ENCODE assay signal across 2 cellular contexts in the genomic region with DNA sequence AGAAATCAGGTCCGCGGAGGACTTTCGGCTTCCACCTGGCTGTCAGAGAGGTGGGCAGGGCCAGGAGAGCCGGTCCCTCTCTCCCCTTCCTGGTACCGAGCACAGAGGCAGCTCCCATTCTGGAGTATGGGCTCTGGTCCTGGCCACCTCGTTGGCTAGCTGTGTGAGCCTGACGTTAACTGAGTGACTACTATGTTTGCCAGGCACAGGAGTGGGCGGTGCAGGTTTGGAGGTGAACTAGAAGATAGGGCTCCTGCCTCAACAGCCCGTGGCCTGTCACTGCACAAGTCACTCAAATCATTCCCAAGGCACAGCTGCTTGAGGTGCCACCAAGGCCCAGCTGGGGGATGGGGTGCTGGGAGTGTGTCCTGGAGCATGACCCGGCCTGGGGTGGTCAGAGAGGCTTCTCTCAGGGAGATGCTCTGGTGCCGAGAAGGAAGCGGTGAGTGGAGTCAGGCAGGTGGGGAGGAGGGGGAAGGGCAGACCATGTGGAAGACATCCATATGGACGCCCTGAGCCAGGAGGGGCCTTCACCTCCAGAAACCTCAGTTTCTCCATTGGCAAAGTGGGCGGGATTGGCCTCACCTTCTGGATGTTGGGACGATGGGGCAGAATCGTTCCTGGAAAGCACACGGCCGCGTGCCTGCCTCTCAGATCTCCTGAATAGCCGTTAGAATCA.
TF ChIP-seq lines count a peak whose summit lies in the region.

No MANE protein-coding gene starts in this region.

TF ChIP-seq in HEK293, 187 proteins besides CTCF, POLR2A, EP300 and RAD21:
- TF ChIP-seq ZNF48 (tag by site-specific recombination; IDR thresholded peaks at IDR 0.05): no peak
- TF ChIP-seq ZNF664 (tag by site-specific recombination; IDR thresholded peaks at IDR 0.05): peak; percentile 91
- TF ChIP-seq ZNF202 (tag by site-specific recombination; IDR thresholded peaks at IDR 0.05; ENCODE audit: borderline replicate concordance): no peak
- no peak for TF ChIP-seq YY1 (tag by site-specific recombination; IDR thresholded peaks at IDR 0.05)
- no peak for TF ChIP-seq ZNF155 (tag by site-specific recombination; IDR thresholded peaks at IDR 0.05)

TF ChIP-seq in H1, 55 proteins besides CTCF, POLR2A, EP300 and RAD21:
- no peak for TF ChIP-seq POU5F1 (IDR thresholded peaks at IDR 0.05; ENCODE audit: low read depth, low read length)
- no peak for TF ChIP-seq RBBP5 (IDR thresholded peaks at IDR 0.05; ENCODE audit: borderline replicate concordance, low read depth, low read length)
